12 cellular contexts compared by ENCODE assay signal in the genomic region with DNA sequence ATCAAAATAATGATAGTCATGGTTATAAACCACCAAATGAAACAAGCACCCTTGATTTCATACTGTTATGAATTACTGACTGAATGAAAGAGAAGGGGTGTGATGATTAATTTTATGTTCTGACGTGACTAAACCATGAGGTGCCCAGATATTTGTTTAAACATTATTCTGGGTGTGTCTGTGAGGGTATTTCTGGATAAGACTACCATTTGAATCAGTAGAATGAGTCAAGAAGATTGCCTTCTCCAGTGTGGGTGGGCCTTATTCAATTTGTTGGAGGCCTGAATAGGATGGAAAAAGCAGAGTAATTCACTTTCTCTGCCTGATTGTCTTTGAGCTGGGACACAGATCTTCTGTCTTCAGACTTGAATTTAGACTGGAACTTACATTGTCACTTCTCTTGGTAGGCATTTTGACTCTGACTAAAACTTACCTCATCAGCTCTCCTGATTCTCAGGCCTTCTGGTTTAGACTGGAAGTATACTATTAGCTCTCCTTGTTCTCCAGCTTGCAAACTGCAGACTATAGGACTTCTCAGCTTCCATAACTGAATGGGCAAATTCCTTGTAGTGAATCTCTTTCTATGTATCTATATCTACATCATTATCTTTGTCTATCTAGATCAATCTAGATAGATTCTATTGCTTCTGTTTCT.
"Had no signal": no experiment of that assay in that cellular context is flagged by ENCODE, and none has a peak within 500 bp of the region (broad histone marks: within the 10 kb centered on the region; RNA-seq: fewer than 3 reads in every experiment).

No MANE protein-coding gene starts in this region.

- ATAC-seq: activated CD8-positive, alpha-beta T cell treated with anti-CD3 and anti-CD28 coated beads, Interleukin-2, amount 10 ng/mL, durations not matched to agents 7 days and 5 days; pancreas had no signal

- DNase-seq: activated CD4-positive, alpha-beta T cell treated with anti-CD3 and anti-CD28 coated beads for 4 hours; activated CD8-positive, alpha-beta memory T cell treated with anti-CD3 and anti-CD28 coated beads, Interleukin-2, amount 50 U/mL, for 48 hours; activated CD8-positive, alpha-beta T cell treated with anti-CD3 and anti-CD28 coated beads, Interleukin-2, amount 10 ng/mL, durations not matched to agents 7 days and 5 days; colonic mucosa; effector CD4-positive, alpha-beta T cell; head of caudate nucleus; left ventricle myocardium inferior; pancreas; stimulated activated CD4-positive, alpha-beta T cell treated with anti-CD3 and anti-CD28 coated beads, Interleukin-2, amount 100 ng/mL, for 48 hours; T-helper 1 cell; testis; WERI-Rb-1 had no signal

- H3K4me3 ChIP-seq: colonic mucosa, left ventricle myocardium inferior, pancreas, testis had no signal

- H3K4me1 ChIP-seq: colonic mucosa, left ventricle myocardium inferior, pancreas, testis had no signal

- H3K27me3 ChIP-seq: colonic mucosa, pancreas, testis had no signal

- H3K36me3 ChIP-seq: colonic mucosa, left ventricle myocardium inferior, pancreas, WERI-Rb-1 had no signal

- H3K27ac ChIP-seq: colonic mucosa, left ventricle myocardium inferior, pancreas, testis, WERI-Rb-1 had no signal

- H3K9me3 ChIP-seq: colonic mucosa, pancreas, testis had no signal

- FAIRE-seq: pancreas had no signal
